Comparison of ENCODE assay signal across 13 cellular contexts in genomic region chr13:98869408-98870090, GRCh38.
DNase-seq lines count a peak whose midpoint lies in the region; ATAC-seq and TF ChIP-seq lines count a peak whose summit lies in the region.
"Had no signal": no experiment of that assay in that cellular context is flagged by ENCODE, and none has a peak within 500 bp of the region (broad histone marks: within the 10 kb centered on the region; RNA-seq: fewer than 3 reads in every experiment).

No MANE protein-coding gene starts in this region.

- no peaks in the 10 kb centered on the region for H3K79me2 ChIP-seq in Loucy (ENCODE audit: insufficient read depth, low read length)

- no peak overlapping the region for H3K4me2 ChIP-seq in Loucy (ENCODE audit: low read depth, low read length, poor library complexity, severe bottlenecking)

- no peaks in the 10 kb centered on the region for H3K4me1 ChIP-seq in Loucy (ENCODE audit: insufficient read depth, low read length, poor library complexity, severe bottlenecking)

- H3K27me3 ChIP-seq in Loucy (ENCODE audit: insufficient read depth, low read length, poor library complexity, severe bottlenecking), result no peaks in the 10 kb centered on the region

- no peak overlapping the region for H3K4me3 Mint-ChIP-seq in mesothelial cell of epicardium
- H3K4me3 Mint-ChIP-seq: effector memory CD8-positive, alpha-beta T cell had no signal

- H3K36me3 Mint-ChIP-seq in mesothelial cell of epicardium, result peaks cover 20% of the 10 kb centered on the region

- DNase-seq in epithelial cell of esophagus (ENCODE audit: low read depth), result peak; percentile 40
- peak; percentile 45 for DNase-seq in pulmonary artery endothelial cell (ENCODE audit: low read depth, low spot score)
- no peak for DNase-seq in mesothelial cell of epicardium (ENCODE audit: low spot score in 2 of 2, unreplicated experiment in 2 of 2)
- DNase-seq in HCEC 1CT, result no peak
- DNase-seq: activated effector memory CD4-positive, alpha-beta T cell treated with anti-CD3 and anti-CD28 coated beads, Interleukin-2, amount 50 U/mL, for 16 hours; effector memory CD8-positive, alpha-beta T cell; H7; NCI-H446 treated with DMSO at 0.1 percent for 48 hours; T1000 had no signal

- no peak overlapping the region for H3K27ac Mint-ChIP-seq in mesothelial cell of epicardium

- no peak for ATAC-seq in GM21529 (IDR thresholded peaks at IDR 0.05; ENCODE audit: unreplicated experiment)
- ATAC-seq: effector memory CD8-positive, alpha-beta T cell had no signal

- peak; percentile 47 for TF ChIP-seq CTCF in GM12873 (IDR thresholded peaks at IDR 0.05; ENCODE audit: insufficient read depth, low read depth, low read length, missing control alignments)
- peak; percentile 44 for TF ChIP-seq CTCF in Loucy (conservative IDR thresholded peaks at IDR 0.05; ENCODE audit: low read length)
- TF ChIP-seq CTCF in epithelial cell of esophagus (IDR thresholded peaks at IDR 0.05; ENCODE audit: insufficient read depth, low read depth, low read length, missing control alignments), result peak; percentile 16
- TF ChIP-seq CTCF in mesothelial cell of epicardium (IDR thresholded peaks at IDR 0.05; ENCODE audit: unreplicated experiment), result no peak

- H3K27me3 Mint-ChIP-seq in mesothelial cell of epicardium (ENCODE audit: low read depth), result no peaks in the 10 kb centered on the region
- H3K27me3 Mint-ChIP-seq: effector memory CD8-positive, alpha-beta T cell had no signal

- 0 out of 2 replicates have a peak, but pooled peaks cover 4% of the 10 kb centered on the region for H3K9me3 ChIP-seq in Loucy (ENCODE audit: insufficient read depth, low read depth, low read length)

- H3K4me3 ChIP-seq in Loucy (ENCODE audit: low read length, poor library complexity, severe bottlenecking) (no peak overlapping the region), epithelial cell of esophagus (ENCODE audit: low read length) (no peak overlapping the region)
- H3K4me3 ChIP-seq: lung had no signal

- no peaks in the 10 kb centered on the region for H3F3A ChIP-seq in Loucy (ENCODE audit: low read depth)

- H3K9ac ChIP-seq in Loucy (ENCODE audit: low read depth, low read length, poor library complexity, severe bottlenecking), result no peak overlapping the region

- peaks cover 7% of the 10 kb centered on the region; the same call in 1 of the 2 replicates for H3K36me3 ChIP-seq in Loucy (ENCODE audit: insufficient read depth, low read length)

- H3K9me3 Mint-ChIP-seq in mesothelial cell of epicardium, result peaks cover 14% of the 10 kb centered on the region

- H4K20me1 ChIP-seq in Loucy (ENCODE audit: insufficient read depth, low read length, poor library complexity, severe bottlenecking), result no peaks in the 10 kb centered on the region

- no peak overlapping the region for H2AFZ ChIP-seq in Loucy (ENCODE audit: low read length)

- no peaks in the 10 kb centered on the region for H3K4me1 Mint-ChIP-seq in mesothelial cell of epicardium

- H3K9me2 ChIP-seq in Loucy (replicated peaks; ENCODE audit: low read depth, low read length), result no peaks in the 10 kb centered on the region

Comparison
In these comparisons a context has a peak if more than half of its experiments do, and no peak if none do; other contexts are left out.
1. DNase-seq: peak in epithelial cell of esophagus (single experiment) and pulmonary artery endothelial cell (single experiment); none in mesothelial cell of epicardium (0 of 2) and HCEC 1CT (single experiment).